8 cellular contexts compared by ENCODE assay signal in the genomic region with DNA sequence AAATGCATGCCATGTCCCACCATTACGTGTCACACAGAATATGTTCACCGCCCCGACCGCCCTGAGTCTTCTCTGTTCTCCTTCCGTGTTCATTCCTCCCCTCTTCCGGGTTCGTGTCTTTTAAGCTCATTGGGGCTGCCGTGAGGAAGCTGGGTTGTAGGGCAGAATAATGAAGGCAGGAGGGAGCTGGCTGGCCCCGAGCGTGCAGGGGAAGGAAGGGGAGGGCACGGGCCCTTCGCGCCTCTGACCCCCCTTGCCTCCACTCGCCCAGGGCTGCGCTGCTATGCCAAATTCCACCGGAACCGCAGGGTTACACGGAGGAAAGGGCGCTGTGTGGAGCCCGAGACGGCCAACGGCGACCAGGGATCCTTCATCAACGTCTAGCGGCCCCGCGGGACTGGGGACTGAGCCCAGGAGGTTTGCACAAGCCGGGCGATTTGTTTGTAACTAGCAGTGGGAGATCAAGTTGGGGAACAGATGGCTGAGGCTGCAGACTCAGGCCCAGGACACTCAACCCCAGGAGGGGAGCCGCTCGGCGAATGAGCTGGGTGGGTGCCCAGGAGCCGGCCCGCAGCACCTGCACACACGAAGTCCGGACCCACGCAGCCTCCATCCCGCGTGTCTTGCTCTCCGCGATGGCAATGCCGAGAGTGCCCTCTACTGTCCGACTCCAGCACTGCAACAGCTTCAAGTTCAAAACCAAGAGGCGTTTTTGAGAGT.
DNase-seq lines count a peak whose midpoint lies in the region; ATAC-seq lines count a peak whose summit lies in the region.

No MANE protein-coding gene starts in this region.

- H3K4me3 Mint-ChIP-seq in effector memory CD8-positive, alpha-beta T cell, result peak overlapping the region; percentile 79 to 90

- peak; percentile 48 for ATAC-seq in HG03039 (IDR thresholded peaks at IDR 0.05; ENCODE audit: unreplicated experiment)
- peak; percentile 89 for ATAC-seq in effector memory CD8-positive, alpha-beta T cell (replicated peaks)
- no peak for ATAC-seq in GM18502 (IDR thresholded peaks at IDR 0.05; ENCODE audit: poor library complexity, unreplicated experiment)

- DNase-seq in DMS79 treated with DMSO at 0.1 percent for 48 hours (lab: John Stamatoyannopoulos, UW) (peak; percentile 57), middle frontal gyrus (ENCODE audit: extremely low spot score, low spot score) (peak; percentile 81)
- DNase-seq in NK-92 treated with Interleukin-12 subunit alpha and Interleukin-12 subunit beta, amount 100 ng/mL, for 24 hours (lab: John Stamatoyannopoulos, UW), result peak; percentile 68
- peak; percentile 47 to 78 (median 72) for DNase-seq in activated CD8-positive, alpha-beta memory T cell treated with anti-CD3 and anti-CD28 coated beads for 48 hours (ENCODE audit: low read depth in 2 of 3, low spot score in 2 of 3)
- DNase-seq in effector memory CD8-positive, alpha-beta T cell, result peak; percentile 87 to 90 (median 88)
- peak; percentile 69 to 73 for DNase-seq in stimulated activated CD8-positive, alpha-beta memory T cell treated with anti-CD3 and anti-CD28 coated beads, Interleukin-15, amount 100 ng/mL, for 4 hours (ENCODE audit: low read depth in 2 of 2)

- no peaks in the 10 kb centered on the region for H3K27me3 Mint-ChIP-seq in effector memory CD8-positive, alpha-beta T cell

- H3K36me3 Mint-ChIP-seq in effector memory CD8-positive, alpha-beta T cell (ENCODE audit: insufficient read depth), result peaks cover 17% of the 10 kb centered on the region

- H3K27ac Mint-ChIP-seq in effector memory CD8-positive, alpha-beta T cell, result peak overlapping the region; percentile 94

- H3K9me3 Mint-ChIP-seq in effector memory CD8-positive, alpha-beta T cell, result no peaks in the 10 kb centered on the region

- H3K4me1 Mint-ChIP-seq in effector memory CD8-positive, alpha-beta T cell (ENCODE audit: low read depth in 2 of 2), result peaks cover 11 to 13% of the 10 kb centered on the region in 2 donors
